In the genomic region with DNA sequence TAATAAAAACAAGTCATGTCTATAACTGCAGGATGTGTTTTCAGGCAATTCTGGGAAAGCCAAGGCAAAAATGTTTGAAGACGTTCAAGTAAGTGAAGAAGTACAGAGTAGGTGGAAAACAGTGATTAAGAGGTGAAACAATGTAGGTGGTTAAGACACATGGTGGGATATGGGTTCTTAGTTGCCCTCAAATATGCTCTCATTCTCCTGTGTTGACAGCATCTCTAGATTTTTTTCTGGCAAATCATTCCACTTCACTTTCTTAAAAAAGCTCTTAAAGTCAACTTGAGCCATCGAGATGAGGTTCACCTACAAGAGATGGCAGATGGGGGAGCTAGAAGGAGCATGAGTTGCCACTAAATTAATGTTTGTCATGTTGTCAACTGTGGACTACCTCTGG, we compare ENCODE assay signal across 17 cellular contexts.
"Had no signal": no experiment of that assay in that cellular context is flagged by ENCODE, and none has a peak within 500 bp of the region (broad histone marks: within the 10 kb centered on the region; RNA-seq: fewer than 3 reads in every experiment).

No MANE protein-coding gene starts in this region.

- DNase-seq: activated B cell treated with CpG ODN at 0.5 μM for 24 hours; activated CD4-positive, alpha-beta memory T cell treated with anti-CD3 and anti-CD28 coated beads for 36 hours; activated CD4-positive, alpha-beta T cell treated with anti-CD3 and anti-CD28 coated beads for 4 hours; activated gamma-delta T cell treated with Interleukin-2 at 50 U/mL for 16 hours; activated T-cell treated with anti-CD3 and anti-CD28 coated beads for 4 hours; amygdala; foreskin keratinocyte; midbrain; nephron progenitor cell; occipital lobe; stimulated activated naive CD8-positive, alpha-beta T cell treated with anti-CD3 and anti-CD28 coated beads, Interleukin-15, Interleukin-2, amounts not matched to agents 100 U/mL and 50 U/mL, for 24 hours; T-helper 9 cell; uterus had no signal

- H3K4me1 ChIP-seq: tibial nerve, uterus had no signal

- FAIRE-seq: keratinocyte had no signal

- H3K9me3 ChIP-seq: tibial nerve, uterus had no signal

- H3K27me3 ChIP-seq: foreskin keratinocyte, tibial nerve, uterus had no signal

- H3K27ac ChIP-seq: coronary artery, foreskin keratinocyte, tibial nerve, uterus had no signal

- H3K4me3 ChIP-seq: coronary artery, lung, tibial nerve, uterus had no signal

- H3K36me3 ChIP-seq: tibial nerve, uterus had no signal

- ATAC-seq: foreskin keratinocyte; stimulated activated naive CD8-positive, alpha-beta T cell treated with anti-CD3 and anti-CD28 coated beads, Interleukin-15, Interleukin-2, amounts not matched to agents 100 U/mL and 50 U/mL, for 24 hours had no signal
